In the genomic region with DNA sequence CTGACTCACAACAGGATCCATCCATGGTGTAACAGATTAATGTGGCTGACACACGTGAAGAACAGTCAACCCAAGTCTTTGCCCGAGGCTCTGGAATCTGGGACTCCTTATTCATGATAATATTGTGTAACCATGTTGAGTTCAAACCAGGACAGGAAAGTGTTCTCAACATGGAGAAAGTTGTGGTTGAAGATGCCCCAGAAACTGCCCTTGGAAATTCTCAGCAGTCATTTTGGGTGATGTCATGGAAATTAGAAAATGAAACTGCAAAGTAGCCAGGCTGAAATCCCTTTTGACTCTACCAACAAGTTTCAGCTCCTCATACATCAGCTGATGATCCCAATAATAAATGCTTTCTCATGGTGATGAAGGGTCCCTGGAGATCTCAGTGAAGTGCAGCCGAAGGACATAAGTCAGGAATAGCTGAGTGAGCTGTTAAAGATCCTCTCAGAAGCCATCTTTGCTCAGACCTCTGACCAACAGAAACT, we compare ENCODE assay signal across 11 cellular contexts.
DNase-seq lines count a peak whose midpoint lies in the region; ATAC-seq and TF ChIP-seq lines count a peak whose summit lies in the region.
"Had no signal": no experiment of that assay in that cellular context is flagged by ENCODE, and none has a peak within 500 bp of the region (broad histone marks: within the 10 kb centered on the region; RNA-seq: fewer than 3 reads in every experiment).

No MANE protein-coding gene starts in this region.

- TF ChIP-seq CTCF in AG04449 (IDR thresholded peaks at IDR 0.05; ENCODE audit: insufficient read depth, low read length, missing control alignments) (no peak), endodermal cell (conservative IDR thresholded peaks at IDR 0.05) (no peak), GM10266 (IDR thresholded peaks at IDR 0.05; ENCODE audit: control insufficient read depth, insufficient read depth, low read depth, missing control alignments) (no peak)

- H3K27me3 ChIP-seq in MG63 (no peaks in the 10 kb centered on the region), endodermal cell (ENCODE audit: control insufficient read depth, insufficient read depth, low read length, poor library complexity, severe bottlenecking) (peaks cover under 1% of the 10 kb centered on the region)
- H3K27me3 ChIP-seq: cardiac muscle cell, thyroid gland had no signal

- peaks cover 9% of the 10 kb centered on the region for H3K4me1 Mint-ChIP-seq in endodermal cell
- H3K4me1 Mint-ChIP-seq: activated CD4-positive, alpha-beta T cell treated with anti-CD3 and anti-CD28 coated beads, Interleukin-2, amount 10 ng/mL, durations not matched to agents 7 days and 5 days had no signal

- no peak for ATAC-seq in GM19395 (IDR thresholded peaks at IDR 0.05; ENCODE audit: unreplicated experiment)
- no peak for ATAC-seq in GM19035 (IDR thresholded peaks at IDR 0.05; ENCODE audit: unreplicated experiment)

- H3K9me3 Mint-ChIP-seq in endodermal cell = peaks cover 3% of the 10 kb centered on the region

- peaks cover 8% of the 10 kb centered on the region for H3K4me1 ChIP-seq in endodermal cell (ENCODE audit: control insufficient read depth, insufficient read depth, low read length)

- no peak overlapping the region for H3K27ac ChIP-seq in endodermal cell (ENCODE audit: low read depth, low read length)
- H3K27ac ChIP-seq: cardiac muscle cell had no signal

- H3K4me3 Mint-ChIP-seq in endodermal cell = no peak overlapping the region
- H3K4me3 Mint-ChIP-seq: activated CD4-positive, alpha-beta T cell treated with anti-CD3 and anti-CD28 coated beads, Interleukin-2, amount 10 ng/mL, durations not matched to agents 7 days and 5 days had no signal

- POLR2A ChIA-PET in AG04449 (lab: Yijun Ruan, JAX) = interaction anchor here (0.9 kb wide), 1 partner anchor 29 kb away, joined by 3 read pairs; no protein-coding TSS in a partner anchor

- no peaks in the 10 kb centered on the region for H3K36me3 Mint-ChIP-seq in endodermal cell (ENCODE audit: low read depth)

- CTCF ChIA-PET in AG04449 (lab: Yijun Ruan, JAX) = interaction anchor here (0.8 to 2.7 kb wide), 3 partner anchors 10 to 18 kb away, joined by 3 to 9 read pairs (median 5); no protein-coding TSS in a partner anchor

- H3K36me3 ChIP-seq in MG63 = no peaks in the 10 kb centered on the region
- no peaks in the 10 kb centered on the region for H3K36me3 ChIP-seq in endodermal cell (ENCODE audit: control insufficient read depth, insufficient read depth, low read length)
- H3K36me3 ChIP-seq: cardiac muscle cell, thyroid gland had no signal

- H3K27ac Mint-ChIP-seq in endodermal cell = no peak overlapping the region
- H3K27ac Mint-ChIP-seq: activated CD4-positive, alpha-beta T cell treated with anti-CD3 and anti-CD28 coated beads, Interleukin-2, amount 10 ng/mL, durations not matched to agents 7 days and 5 days had no signal

- 93 to 98% methylated on average over 3 of the region's 3 CpGs for WGBS in endodermal cell (ENCODE audit: insufficient coverage in 1 of 2, insufficient read length in 1 of 2), 2 experiments

- no peak overlapping the region for H3K9ac ChIP-seq in endodermal cell (ENCODE audit: extremely low read depth, low read length, poor library complexity, severe bottlenecking)

- H3K4me3 ChIP-seq in AG04449 (ENCODE audit: low read depth, low read length) (no peak overlapping the region), MG63 (no peak overlapping the region), endodermal cell (ENCODE audit: low read length) (no peak overlapping the region)
- H3K4me3 ChIP-seq: cardiac muscle cell, thyroid gland had no signal

- H3K27me3 Mint-ChIP-seq in endodermal cell (ENCODE audit: insufficient read depth) = peaks cover 73% of the 10 kb centered on the region
- H3K27me3 Mint-ChIP-seq: activated CD4-positive, alpha-beta T cell treated with anti-CD3 and anti-CD28 coated beads, Interleukin-2, amount 10 ng/mL, durations not matched to agents 7 days and 5 days had no signal

- DNase-seq in AG04449 (ENCODE audit: low read depth, low spot score) (peak; percentile 95), MG63 (peak; percentile 46), endodermal cell (peak; percentile 0), myocyte (ENCODE audit: low read depth) (peak; percentile 94), GM10266 (ENCODE audit: extremely low spot score) (no peak), cerebellar cortex (ENCODE audit: low spot score) (no peak)
- DNase-seq: activated CD4-positive, alpha-beta T cell treated with anti-CD3 and anti-CD28 coated beads, Interleukin-2, amount 10 ng/mL, durations not matched to agents 7 days and 5 days; thyroid gland had no signal

- H3K9me3 ChIP-seq in MG63 (no peaks in the 10 kb centered on the region), endodermal cell (ENCODE audit: control insufficient read depth, low read length) (no peaks in the 10 kb centered on the region)
- H3K9me3 ChIP-seq: thyroid gland had no signal

Comparison
In these comparisons a context has a peak if more than half of its experiments do, and no peak if none do; other contexts are left out.
1. DNase-seq: peak in AG04449 (single experiment), MG63 (single experiment), endodermal cell (single experiment) and myocyte (single experiment); none in GM10266 (single experiment) and cerebellar cortex (single experiment).